In genomic region chr18:9848170-9848854, GRCh38 we compare ENCODE assay signal across 1 cellular context.
TF ChIP-seq lines count a peak whose summit lies in the region.

No MANE protein-coding gene starts in this region.

TF ChIP-seq in K562, 482 proteins besides CTCF, POLR2A, EP300 and RAD21 (continued from another document and continues in another):
- TF ChIP-seq CEBPZ (IDR thresholded peaks at IDR 0.05; ENCODE audit: borderline replicate concordance, low read depth, low read length) (no peak), ZNF707 (CRISPR knock-in tag; conservative IDR thresholded peaks at IDR 0.05) (no peak), ZNF76 (CRISPR knock-in tag; IDR thresholded peaks at IDR 0.05; ENCODE audit: borderline replicate concordance) (no peak), ZNF639 (CRISPR knock-in tag; conservative IDR thresholded peaks at IDR 0.05 in 1 of 2, IDR thresholded peaks at IDR 0.05 in 1 of 2) (peak in 1 of 2 experiments; percentile 40; a peak in 1 of 4 replicates), HIVEP1 (CRISPR knock-in tag; IDR thresholded peaks at IDR 0.05) (no peak), ZNF316 (IDR thresholded peaks at IDR 0.05) (peak; percentile 31; the same call in 1 of the 2 replicates), MAFK (IDR thresholded peaks at IDR 0.05; ENCODE audit: low read length) (no peak), SMARCB1 (IDR thresholded peaks at IDR 0.05; ENCODE audit: insufficient read length, low read depth) (no peak), NBN (IDR thresholded peaks at IDR 0.05; ENCODE audit: low read depth) (peak; percentile 82), CTBP1 (IDR thresholded peaks at IDR 0.05; ENCODE audit: borderline replicate concordance) (no peak), ARHGAP35 (IDR thresholded peaks at IDR 0.05; ENCODE audit: partially characterized antibody) (peak; percentile 97), CCNT2 (IDR thresholded peaks at IDR 0.05; ENCODE audit: borderline replicate concordance, extremely low read depth, insufficient read length, low read depth, low read length) (no peak), RHOXF2B (CRISPR knock-in tag; conservative IDR thresholded peaks at IDR 0.05) (no peak), ZNF740 (CRISPR knock-in tag; IDR thresholded peaks at IDR 0.05) (no peak), ZNF740 (tag; IDR thresholded peaks at IDR 0.05) (0 out of 4 replicates have a peak, but pooled peaks of 1 of the 2 experiments have one; percentile 10), THAP12 (CRISPR knock-in tag; IDR thresholded peaks at IDR 0.05) (no peak), AFF4 (CRISPR knock-in tag; IDR thresholded peaks at IDR 0.05) (no peak), KLF13 (tag; IDR thresholded peaks at IDR 0.05; ENCODE audit: borderline replicate concordance, low read depth) (no peak), CBFA2T3 (IDR thresholded peaks at IDR 0.05) (peak; percentile 98), NONO (IDR thresholded peaks at IDR 0.05; ENCODE audit: low read depth in 2 of 2, low read length in 1 of 2) (no peak), NR2F6 (CRISPR knock-in tag; IDR thresholded peaks at IDR 0.05) (no peak), ZNF134 (CRISPR knock-in tag; conservative IDR thresholded peaks at IDR 0.05) (no peak), TBP (optimal IDR thresholded peaks at IDR 0.05; ENCODE audit: low read depth, low read length) (no peak), JUN (IDR thresholded peaks at IDR 0.05; ENCODE audit: borderline replicate concordance, low read depth, low read length) (no peak), JUN (CRISPR knock-in tag; IDR thresholded peaks at IDR 0.05; ENCODE audit: borderline replicate concordance) (no peak), ZNF24 (IDR thresholded peaks at IDR 0.05) (peak; percentile 39; the same call in 1 of the 2 replicates), PML (IDR thresholded peaks at IDR 0.05; ENCODE audit: low read length) (peak; percentile 76), ADNP (tag; IDR thresholded peaks at IDR 0.05) (no peak), HMGXB4 (CRISPR knock-in tag; IDR thresholded peaks at IDR 0.05) (no peak), MEF2A (IDR thresholded peaks at IDR 0.05; ENCODE audit: control insufficient read depth, low read depth, low read length) (peak; percentile 52; the same call in 1 of the 2 replicates), FOXK2 (conservative IDR thresholded peaks at IDR 0.05 in 1 of 2, IDR thresholded peaks at IDR 0.05 in 1 of 2; ENCODE audit: low read depth in 2 of 2) (peak in 1 of 2 experiments; percentile 74; a peak in 2 of 4 replicates), ZNF507 (tag; conservative IDR thresholded peaks at IDR 0.05) (no peak), MTA1 (IDR thresholded peaks at IDR 0.05; ENCODE audit: borderline replicate concordance) (peak; percentile 92), MLX (CRISPR knock-in tag; conservative IDR thresholded peaks at IDR 0.05) (no peak), SIX5 (IDR thresholded peaks at IDR 0.05; ENCODE audit: borderline replicate concordance in 1 of 2, insufficient read depth in 1 of 2, low read depth in 1 of 2, low read length in 2 of 2) (no peak), KDM4B (IDR thresholded peaks at IDR 0.05; ENCODE audit: borderline replicate concordance in 2 of 2, low read depth in 1 of 2) (no peak), TBL1XR1 (IDR thresholded peaks at IDR 0.05; ENCODE audit: low read length in 2 of 2) (peak in 1 of 2 experiments; percentile 40; a peak in 1 of 4 replicates), NFE2 (IDR thresholded peaks at IDR 0.05; ENCODE audit: low read depth) (peak; percentile 48; the same call in 1 of the 2 replicates), MAX (CRISPR knock-in tag; IDR thresholded peaks at IDR 0.05) (no peak), FOXK1 (CRISPR knock-in tag; IDR thresholded peaks at IDR 0.05; ENCODE audit: borderline replicate concordance) (no peak), BRF2 (IDR thresholded peaks at IDR 0.05; ENCODE audit: borderline replicate concordance, insufficient read depth, insufficient read length) (no peak), ZZZ3 (IDR thresholded peaks at IDR 0.05) (no peak), HNRNPH1 (optimal IDR thresholded peaks at IDR 0.05; ENCODE audit: low read depth, low read length) (no peak), ZFP36 (IDR thresholded peaks at IDR 0.05; ENCODE audit: low read depth, low read length, partially characterized antibody) (no peak), PPARD (CRISPR knock-in tag; IDR thresholded peaks at IDR 0.05) (no peak), ZNF778 (CRISPR knock-in tag; IDR thresholded peaks at IDR 0.05) (no peak), MITF (IDR thresholded peaks at IDR 0.05) (no peak), EGR1 (conservative IDR thresholded peaks at IDR 0.05) (no peak), SIRT6 (IDR thresholded peaks at IDR 0.05; ENCODE audit: low read depth, low read length) (no peak)
